ENCODE assay signal across 10 cellular contexts in genomic region chr15:73142802-73143762, GRCh38.
A peak's percentile ranks its signal among the peaks of the same experiment; 100 is the strongest.
DNase-seq lines count a peak whose midpoint lies in the region; ATAC-seq and TF ChIP-seq lines count a peak whose summit lies in the region.
"Had no signal": no experiment of that assay in that cellular context is flagged by ENCODE, and none has a peak within 500 bp of the region (broad histone marks: within the 10 kb centered on the region; RNA-seq: fewer than 3 reads in every experiment).

No MANE protein-coding gene starts in this region.

- peak; percentile 83 for ATAC-seq in HG02943 (IDR thresholded peaks at IDR 0.05; ENCODE audit: low read depth, unreplicated experiment)
- no peak for ATAC-seq in activated CD8-positive, alpha-beta T cell treated with anti-CD3 and anti-CD28 coated beads, Interleukin-2, amount 10 ng/mL, durations not matched to agents 7 days and 5 days
- peak; percentile 88 for ATAC-seq in stimulated activated effector memory CD8-positive, alpha-beta T cell treated with anti-CD3 and anti-CD28 coated beads, Interleukin-12 subunit alpha, Interleukin-12 subunit beta, amount 100 ng/mL, for 72 hours
- ATAC-seq in PC-3: no peak

- peaks cover 17% of the 10 kb centered on the region for H3K4me1 Mint-ChIP-seq in activated CD8-positive, alpha-beta T cell treated with anti-CD3 and anti-CD28 coated beads, Interleukin-2, amount 10 ng/mL, durations not matched to agents 7 days and 5 days (ENCODE audit: low read depth)
- H3K4me1 Mint-ChIP-seq in stimulated activated effector memory CD8-positive, alpha-beta T cell treated with anti-CD3 and anti-CD28 coated beads, Interleukin-12 subunit alpha, Interleukin-12 subunit beta, amount 100 ng/mL, for 72 hours: peaks cover 41% of the 10 kb centered on the region

- DNase-seq in activated CD8-positive, alpha-beta memory T cell treated with anti-CD3 and anti-CD28 coated beads for 24 hours: peak; percentile 60
- DNase-seq in activated CD8-positive, alpha-beta memory T cell treated with anti-CD3 and anti-CD28 coated beads, Interleukin-2, amount 50 U/mL, for 4 hours: no peak
- no peak for DNase-seq in activated CD8-positive, alpha-beta T cell treated with anti-CD3 and anti-CD28 coated beads, Interleukin-2, amount 10 ng/mL, durations not matched to agents 7 days and 5 days
- peak in 1 of 2 donors; percentile 59 for DNase-seq in stimulated activated effector memory CD8-positive, alpha-beta T cell treated with anti-CD3 and anti-CD28 coated beads, Interleukin-12 subunit alpha, Interleukin-12 subunit beta, amount 100 ng/mL, for 72 hours (ENCODE audit: low spot score in 2 of 2)
- DNase-seq in NCI-H345 (lab: John Stamatoyannopoulos, UW): no peak
- DNase-seq in mucosa of gallbladder (ENCODE audit: low spot score): no peak
- DNase-seq in PC-3: no peak
- DNase-seq: NCI-H2171 had no signal

- H3K9me3 Mint-ChIP-seq in activated CD8-positive, alpha-beta T cell treated with anti-CD3 and anti-CD28 coated beads, Interleukin-2, amount 10 ng/mL, durations not matched to agents 7 days and 5 days (ENCODE audit: insufficient read depth): no peaks in the 10 kb centered on the region
- no peaks in the 10 kb centered on the region for H3K9me3 Mint-ChIP-seq in stimulated activated effector memory CD8-positive, alpha-beta T cell treated with anti-CD3 and anti-CD28 coated beads, Interleukin-12 subunit alpha, Interleukin-12 subunit beta, amount 100 ng/mL, for 72 hours
- H3K9me3 Mint-ChIP-seq: type B pancreatic cell had no signal

- H3K79me2 ChIP-seq in PC-3 (ENCODE audit: low read length): no peaks in the 10 kb centered on the region

- H3K4me3 Mint-ChIP-seq in activated CD8-positive, alpha-beta T cell treated with anti-CD3 and anti-CD28 coated beads, Interleukin-2, amount 10 ng/mL, durations not matched to agents 7 days and 5 days: no peak overlapping the region
- H3K4me3 Mint-ChIP-seq in stimulated activated effector memory CD8-positive, alpha-beta T cell treated with anti-CD3 and anti-CD28 coated beads, Interleukin-12 subunit alpha, Interleukin-12 subunit beta, amount 100 ng/mL, for 72 hours: peak overlapping the region; percentile 14
- H3K4me3 Mint-ChIP-seq: type B pancreatic cell had no signal

- TF ChIP-seq CTCF in PC-3 (conservative IDR thresholded peaks at IDR 0.05; ENCODE audit: low read depth, low read length): no peak

- POLR2A ChIA-PET in activated CD8-positive, alpha-beta T cell treated with anti-CD3 and anti-CD28 coated beads, Interleukin-2, amount 10 ng/mL, durations not matched to agents 7 days and 5 days (lab: Charles Lee): no interaction called here
- POLR2A ChIA-PET in PC-3 (lab: Charles Lee; ENCODE audit: unreplicated experiment): no interaction called here

- intact Hi-C loops in PC-3 (cut with micrococcal nuclease): no loop called here

- no TSS peak for BruUV-seq in PC-3 (replicated peaks; lab: Mats Ljungman, UMichigan)

- H2AFZ ChIP-seq in PC-3 (ENCODE audit: low read length): no peak overlapping the region

- H3K9me3 ChIP-seq in PC-3 (ENCODE audit: low read length): no peaks in the 10 kb centered on the region

- H3K9ac ChIP-seq in PC-3 (ENCODE audit: low read length): no peak overlapping the region

- no peak overlapping the region for H3K4me2 ChIP-seq in PC-3 (ENCODE audit: low read length)

- no peaks in the 10 kb centered on the region for H3K9me2 ChIP-seq in PC-3 (replicated peaks; ENCODE audit: low read length)

- no peaks in the 10 kb centered on the region for H3K36me3 ChIP-seq in PC-3 (ENCODE audit: low read depth, low read length)

- H3K27ac ChIP-seq in PC-3 (ENCODE audit: low read length): no peak overlapping the region

- H3K27me3 ChIP-seq in PC-3 (ENCODE audit: low read length): 0 out of 2 replicates have a peak, but pooled peaks cover 2% of the 10 kb centered on the region

- peaks cover 3% of the 10 kb centered on the region for H3K36me3 Mint-ChIP-seq in activated CD8-positive, alpha-beta T cell treated with anti-CD3 and anti-CD28 coated beads, Interleukin-2, amount 10 ng/mL, durations not matched to agents 7 days and 5 days (ENCODE audit: low read depth)
- H3K36me3 Mint-ChIP-seq in stimulated activated effector memory CD8-positive, alpha-beta T cell treated with anti-CD3 and anti-CD28 coated beads, Interleukin-12 subunit alpha, Interleukin-12 subunit beta, amount 100 ng/mL, for 72 hours: no peaks in the 10 kb centered on the region

- H3K27me3 Mint-ChIP-seq in activated CD8-positive, alpha-beta T cell treated with anti-CD3 and anti-CD28 coated beads, Interleukin-2, amount 10 ng/mL, durations not matched to agents 7 days and 5 days (ENCODE audit: low read depth): peaks cover 2% of the 10 kb centered on the region
- H3K27me3 Mint-ChIP-seq: type B pancreatic cell had no signal

- no peaks in the 10 kb centered on the region for H3F3A ChIP-seq in PC-3 (ENCODE audit: low read length, unreplicated experiment)

- H3K4me1 ChIP-seq in PC-3 (ENCODE audit: insufficient read depth, low read length): no peaks in the 10 kb centered on the region

- no peaks in the 10 kb centered on the region for H4K20me1 ChIP-seq in PC-3 (ENCODE audit: low read length)

- H3K4me3 ChIP-seq in PC-3 (ENCODE audit: low read length): no peak overlapping the region

- H3K27ac Mint-ChIP-seq in activated CD8-positive, alpha-beta T cell treated with anti-CD3 and anti-CD28 coated beads, Interleukin-2, amount 10 ng/mL, durations not matched to agents 7 days and 5 days: peak overlapping the region; percentile 31
- H3K27ac Mint-ChIP-seq in stimulated activated effector memory CD8-positive, alpha-beta T cell treated with anti-CD3 and anti-CD28 coated beads, Interleukin-12 subunit alpha, Interleukin-12 subunit beta, amount 100 ng/mL, for 72 hours: peak overlapping the region; percentile 84
- H3K27ac Mint-ChIP-seq: type B pancreatic cell had no signal

- CTCF ChIA-PET in activated CD8-positive, alpha-beta T cell treated with anti-CD3 and anti-CD28 coated beads, Interleukin-2, amount 10 ng/mL, durations not matched to agents 7 days and 5 days (lab: Charles Lee): interaction anchor here (2.1 kb wide), 1 partner anchor 14 kb away, joined by 5 read pairs; no protein-coding TSS in a partner anchor
- CTCF ChIA-PET in PC-3 (lab: Charles Lee): no interaction called here

Comparison
In these comparisons a context has a peak if more than half of its experiments do, and no peak if none do; other contexts are left out.
1. ATAC-seq: peak in HG02943 (single experiment) and stimulated activated effector memory CD8-positive, alpha-beta T cell treated with anti-CD3 and anti-CD28 coated beads, Interleukin-12 subunit alpha, Interleukin-12 subunit beta, amount 100 ng/mL, for 72 hours (single experiment); none in activated CD8-positive, alpha-beta T cell treated with anti-CD3 and anti-CD28 coated beads, Interleukin-2, amount 10 ng/mL, durations not matched to agents 7 days and 5 days (single experiment) and PC-3 (single experiment).